ENCODE assay signal across 24 cellular contexts in the genomic region with DNA sequence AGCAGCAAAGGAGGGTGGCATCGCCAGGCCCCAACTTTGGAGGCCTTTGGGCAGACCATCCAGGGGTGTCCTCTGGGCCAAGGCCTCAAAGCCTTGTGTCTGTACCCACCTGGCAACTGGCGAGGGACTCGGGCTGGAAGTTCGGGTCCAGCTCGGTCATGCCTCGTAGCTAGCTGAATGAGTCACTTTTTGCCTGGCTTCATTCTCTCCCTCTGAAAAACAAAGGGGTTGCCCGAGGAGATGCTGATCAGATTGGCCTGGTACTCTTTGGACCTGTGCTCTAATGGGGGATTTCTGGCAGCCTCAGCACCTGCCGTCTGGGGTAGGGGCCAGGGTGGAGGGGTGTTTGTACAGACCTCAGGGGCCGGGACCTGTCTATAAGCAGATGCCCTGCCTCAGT. TPM values are rescaled to one million over a fixed set of nuclear protein-coding genes. Genes with fewer than 3 reads are reported as not detected.
A peak's percentile ranks its signal among the peaks of the same experiment; 100 is the strongest.
DNase-seq lines count a peak whose midpoint lies in the region; ATAC-seq, FAIRE-seq and TF ChIP-seq lines count a peak whose summit lies in the region.
"Had no signal": no experiment of that assay in that cellular context is flagged by ENCODE, and none has a peak within 500 bp of the region (broad histone marks: within the 10 kb centered on the region; RNA-seq: fewer than 3 reads in every experiment).

No MANE protein-coding gene starts in this region.

- no peaks in the 10 kb centered on the region for H4K20me1 ChIP-seq in OCI-LY3 (ENCODE audit: insufficient read depth, low read length)

- no peak for FAIRE-seq in bronchial epithelial cell (lab: Jason Lieb, UNC)
- FAIRE-seq: GM12892, RCC 7860 had no signal

- no peak for ATAC-seq in left colon
- ATAC-seq in left cardiac atrium, result no peak

- no peaks in the 10 kb centered on the region for H3K9me3 ChIP-seq in OCI-LY3 (ENCODE audit: insufficient read depth, low read length)
- H3K9me3 ChIP-seq: BE2C, SJSA1 had no signal

- intact Hi-C loops in left colon (cut with DNase I, micrococcal nuclease) (no loop called here), left cardiac atrium (cut with DNase I) (loop anchor here in 1 of 2 donors (5.0 kb wide), 1 partner anchor 61 kb away; no protein-coding TSS in a partner anchor)

- peaks cover 11% of the 10 kb centered on the region for H3K27me3 ChIP-seq in OCI-LY3 (ENCODE audit: low read depth, low read length)
- H3K27me3 ChIP-seq in bronchial epithelial cell (ENCODE audit: control insufficient read depth, insufficient read depth, low read length), result no peaks in the 10 kb centered on the region
- H3K27me3 ChIP-seq: BE2C had no signal

- peaks cover 10% of the 10 kb centered on the region; the same call in 1 of the 2 replicates for H3K4me1 ChIP-seq in OCI-LY3 (ENCODE audit: low read length)
- H3K4me1 ChIP-seq: BE2C, SJSA1 had no signal

- in situ Hi-C loops in Caki2 (cut with HindIII; ENCODE audit: low pct_unique_long_range_greater_than_20kb, low sequenced_read_pairs), result no loop called here

- H3K4me3 ChIP-seq in OCI-LY3 (ENCODE audit: low read length) (no peak overlapping the region; the same call in 1 of the 2 replicates), bronchial epithelial cell (ENCODE audit: low read depth, low read length) (no peak overlapping the region)
- H3K4me3 ChIP-seq: SJSA1 had no signal

- H3K36me3 ChIP-seq in OCI-LY3 (replicated peaks; ENCODE audit: low read depth, low read length), result no peaks in the 10 kb centered on the region
- H3K36me3 ChIP-seq in bronchial epithelial cell (ENCODE audit: control insufficient read depth, insufficient read depth, low read length), result no peaks in the 10 kb centered on the region
- H3K36me3 ChIP-seq: BE2C, SJSA1 had no signal

- TF ChIP-seq CTCF in OCI-LY3 (IDR thresholded peaks at IDR 0.05; ENCODE audit: low read depth, low read length) (no peak), bronchial epithelial cell (IDR thresholded peaks at IDR 0.05; ENCODE audit: insufficient read depth, low read length, severe bottlenecking) (no peak)

- 0 out of 2 replicates have a peak overlapping the region, but pooled peaks have one; percentile 70 for H2AFZ ChIP-seq in OCI-LY3 (ENCODE audit: low read depth, low read length)

- peak overlapping the region; percentile 45; the same call in 1 of the 2 replicates for H3K4me2 ChIP-seq in OCI-LY3 (ENCODE audit: low read length)

- H3K79me2 ChIP-seq in OCI-LY3 (ENCODE audit: low read length), result no peaks in the 10 kb centered on the region

- peak; percentile 39 for DNase-seq in Caki2 (ENCODE audit: low read depth)
- DNase-seq in bronchial epithelial cell (ENCODE audit: low read depth), result peak; percentile 15
- DNase-seq in kidney glomerular epithelial cell (lab: John Stamatoyannopoulos, UW), result peak; percentile 6
- DNase-seq in left colon, result no peak
- no peak for DNase-seq in epidermal melanocyte (ENCODE audit: insufficient read length, low spot score)
- DNase-seq in T1000 (lab: John Stamatoyannopoulos, UW), result no peak
- DNase-seq in left cardiac atrium, result no peak
- DNase-seq: 8988T; ACHN; BE2C; Calu3; CD8-positive, alpha-beta memory T cell; DMS79 treated with DMSO at 0.1 percent for 48 hours; NCI-H1048; NCI-H1417; NCI-H2081; NCI-H2227 treated with DMSO at 0.1 percent for 48 hours; NCI-H526 treated with DMSO at 0.1 percent for 48 hours; OCI-M1 had no signal

- H3K27ac ChIP-seq in OCI-LY3 (ENCODE audit: low read length), result no peak overlapping the region
- H3K27ac ChIP-seq: HL-60, SJSA1 had no signal

- H3K9ac ChIP-seq in OCI-LY3 (ENCODE audit: low read length), result no peak overlapping the region

RNA-seq across cellular contexts. Expression of a gene that starts 21.7 kb away (rescaled TPM):
- 67.8 and 69.9 TPM in 2 replicates for total RNA-seq in Caki2 (2014; rRNA removed; shearing (Covaris generic); ENCODE audit: low replicate concordance)
- total RNA-seq in bronchial epithelial cell (17.0 and 33.2 TPM in 2 replicates), left colon (100 to 1,000 TPM; 251 to 373 TPM), left cardiac atrium (1 to 10 TPM; 1.4 to 5.2 TPM)

RNA-seq across cellular contexts. Expression of a gene that starts 52.5 kb away (rescaled TPM):
- total RNA-seq in Caki2 (2014; rRNA removed; shearing (Covaris generic); ENCODE audit: low replicate concordance), result 0.35 and 3.3 TPM in 2 replicates
- total RNA-seq in bronchial epithelial cell (not detected in 2 replicates), left colon (under 1 TPM; 0.03 to 0.06 TPM), left cardiac atrium (1 to 10 TPM; 5.7 to 6.9 TPM)
- total RNA-seq: Calu3 had no signal

Comparison
In these comparisons a context has a peak if more than half of its experiments do, and no peak if none do; other contexts are left out.
1. DNase-seq: peak in Caki2 (single experiment), bronchial epithelial cell (single experiment) and kidney glomerular epithelial cell (single experiment); none in left colon (0 of 2), epidermal melanocyte (single experiment), T1000 (single experiment) and left cardiac atrium (single experiment).